ENCODE assay signal across 16 cellular contexts in genomic region chr11:66951927-66952337, GRCh38. TPM values are rescaled to one million over a fixed set of nuclear protein-coding genes. Genes with fewer than 3 reads are reported as not detected.
A peak's percentile ranks its signal among the peaks of the same experiment; 100 is the strongest.
DNase-seq lines count a peak whose midpoint lies in the region; ATAC-seq, FAIRE-seq and TF ChIP-seq lines count a peak whose summit lies in the region.
"Had no signal": no experiment of that assay in that cellular context is flagged by ENCODE, and none has a peak within 500 bp of the region (broad histone marks: within the 10 kb centered on the region; RNA-seq: fewer than 3 reads in every experiment).

No MANE protein-coding gene starts in this region.

- no peaks in the 10 kb centered on the region for H3K9me3 Mint-ChIP-seq in CD8-positive, alpha-beta T cell
- H3K9me3 Mint-ChIP-seq: HFFc6 had no signal

- no peak for FAIRE-seq in RCC 7860 (lab: Jason Lieb, UNC)

- H3K4me3 Mint-ChIP-seq in CD8-positive, alpha-beta T cell: no peak overlapping the region
- H3K4me3 Mint-ChIP-seq: activated CD8-positive, alpha-beta memory T cell treated with anti-CD3 and anti-CD28 coated beads, Interleukin-2, amount 10 ng/mL, durations not matched to agents 7 days and 5 days; HFFc6 had no signal

- H3K27ac Mint-ChIP-seq in CD8-positive, alpha-beta T cell: no peak overlapping the region
- H3K27ac Mint-ChIP-seq: activated CD8-positive, alpha-beta memory T cell treated with anti-CD3 and anti-CD28 coated beads, Interleukin-2, amount 10 ng/mL, durations not matched to agents 7 days and 5 days; HFFc6 had no signal

- H3K9me3 ChIP-seq in cardiac muscle cell (ENCODE audit: low read depth) (no peaks in the 10 kb centered on the region), heart left ventricle (no peaks in the 10 kb centered on the region)
- H3K9me3 ChIP-seq in CD8-positive, alpha-beta T cell (ENCODE audit: low read length): no peaks in the 10 kb centered on the region
- H3K9me3 ChIP-seq: esophagus squamous epithelium had no signal

- no peaks in the 10 kb centered on the region for H3K36me3 ChIP-seq in cardiac muscle cell
- no peaks in the 10 kb centered on the region for H3K36me3 ChIP-seq in heart left ventricle
- no peaks in the 10 kb centered on the region for H3K36me3 ChIP-seq in CD8-positive, alpha-beta T cell (ENCODE audit: insufficient read depth, low read length)

- CTCF ChIA-PET in CD8-positive, alpha-beta T cell (lab: Charles Lee): interaction anchor here (0.8 kb wide), 1 partner anchor 8 kb away, joined by 4 read pairs; no protein-coding TSS in a partner anchor

- ATAC-seq in heart left ventricle: no peak
- ATAC-seq in CD8-positive, alpha-beta T cell: no peak
- ATAC-seq in HG02588 (IDR thresholded peaks at IDR 0.05; ENCODE audit: unreplicated experiment): no peak
- ATAC-seq: activated CD8-positive, alpha-beta memory T cell treated with anti-CD3 and anti-CD28 coated beads, Interleukin-2, amount 10 ng/mL, durations not matched to agents 7 days and 5 days had no signal

- POLR2A ChIA-PET in CD8-positive, alpha-beta T cell (lab: Charles Lee): no interaction called here

- TF ChIP-seq POLR2A in heart left ventricle (IDR thresholded peaks at IDR 0.05): no peak

- TF ChIP-seq CTCF in cardiac muscle cell (IDR thresholded peaks at IDR 0.05; ENCODE audit: low read depth, low read length): no peak
- TF ChIP-seq CTCF in heart left ventricle (IDR thresholded peaks at IDR 0.05): no peak
- no peak for TF ChIP-seq CTCF in fibroblast of villous mesenchyme (IDR thresholded peaks at IDR 0.05; ENCODE audit: insufficient read depth, low read depth, low read length)
- TF ChIP-seq CTCF in CD8-positive, alpha-beta T cell (IDR thresholded peaks at IDR 0.05): no peak
- no peak for TF ChIP-seq CTCF in GM20000 (IDR thresholded peaks at IDR 0.05; ENCODE audit: extremely low read depth, missing control alignments)

- H3K36me3 Mint-ChIP-seq in CD8-positive, alpha-beta T cell: no peaks in the 10 kb centered on the region
- H3K36me3 Mint-ChIP-seq: activated CD8-positive, alpha-beta memory T cell treated with anti-CD3 and anti-CD28 coated beads, Interleukin-2, amount 10 ng/mL, durations not matched to agents 7 days and 5 days had no signal

- H3K4me1 Mint-ChIP-seq in CD8-positive, alpha-beta T cell (ENCODE audit: low read depth): peaks cover 3% of the 10 kb centered on the region

- 60 to 68% (median 65%) methylated on average over 7 of the region's 7 CpGs for WGBS in heart left ventricle, 4 donors

- no peaks in the 10 kb centered on the region for H3K4me1 ChIP-seq in cardiac muscle cell (ENCODE audit: low read depth)
- H3K4me1 ChIP-seq in heart left ventricle: peaks cover 0 to 3% (median 0%) of the 10 kb centered on the region in 12 donors
- H3K4me1 ChIP-seq in CD8-positive, alpha-beta T cell (ENCODE audit: insufficient read depth, low read length): no peaks in the 10 kb centered on the region

- H3K27me3 ChIP-seq in cardiac muscle cell (no peaks in the 10 kb centered on the region), heart left ventricle (no peaks in the 10 kb centered on the region)
- H3K27me3 ChIP-seq in CD8-positive, alpha-beta T cell (ENCODE audit: insufficient read depth, low read length): no peaks in the 10 kb centered on the region
- H3K27me3 ChIP-seq: esophagus squamous epithelium had no signal

- no peak overlapping the region for H3K4me3 ChIP-seq in cardiac muscle cell
- H3K4me3 ChIP-seq in heart left ventricle: no peak overlapping the region
- H3K4me3 ChIP-seq in fibroblast of villous mesenchyme (ENCODE audit: low read depth, low read length): no peak overlapping the region
- H3K4me3 ChIP-seq in CD8-positive, alpha-beta T cell (ENCODE audit: low read depth, low read length): no peak overlapping the region
- H3K4me3 ChIP-seq: esophagus squamous epithelium had no signal

- H3K27ac ChIP-seq in cardiac muscle cell (peak overlapping the region; percentile 18), heart left ventricle (no peak overlapping the region)
- no peak overlapping the region for H3K27ac ChIP-seq in CD8-positive, alpha-beta T cell (ENCODE audit: low read depth, low read length)
- H3K27ac ChIP-seq: esophagus squamous epithelium had no signal

- no peaks in the 10 kb centered on the region for H3K27me3 Mint-ChIP-seq in CD8-positive, alpha-beta T cell (ENCODE audit: low read depth)
- H3K27me3 Mint-ChIP-seq: activated CD8-positive, alpha-beta memory T cell treated with anti-CD3 and anti-CD28 coated beads, Interleukin-2, amount 10 ng/mL, durations not matched to agents 7 days and 5 days had no signal

- DNase-seq in cardiac muscle cell (ENCODE audit: low read depth in 1 of 2, low spot score in 1 of 2) (peak; percentile 45 to 48), heart left ventricle (no peak), NCI-H82 treated with DMSO at 0.1 percent for 48 hours (lab: John Stamatoyannopoulos, UW; ENCODE audit: unreplicated experiment) (peak; percentile 83), fibroblast of villous mesenchyme (ENCODE audit: low read depth) (peak; percentile 87), RCC 7860 (ENCODE audit: low spot score) (no peak), GM20000 (ENCODE audit: low spot score) (no peak)
- no peak for DNase-seq in CD8-positive, alpha-beta T cell
- DNase-seq: activated CD8-positive, alpha-beta memory T cell treated with anti-CD3 and anti-CD28 coated beads, Interleukin-2, amount 10 ng/mL, durations not matched to agents 7 days and 5 days; esophagus squamous epithelium; GDM1; HFFc6; kidney glomerular epithelial cell had no signal

- intact Hi-C loops in heart left ventricle (cut with DNase I): no loop called here
- intact Hi-C loops in CD8-positive, alpha-beta T cell (cut with DNase I, micrococcal nuclease): loop anchor here (10.0 kb wide), 2 partner anchors 103 to 357 kb away; partner anchors contain the start of genes CCDC87 (in 1 of the 2), CCS (in 1 of the 2) and RHOD (in 1 of the 2)

RNA-seq across cellular contexts. Expression of gene PC, which starts 6.3 kb away (rescaled TPM):
- 20.5 and 21.5 TPM in 2 replicates for total RNA-seq in cardiac muscle cell
- 24.1 and 30.7 TPM in 2 replicates for polyA plus RNA-seq in cardiac muscle cell
- 10 to 100 TPM in 7 of 9 donors, 1 to 10 TPM in 2; 2.6 to 22.4 (median 13.1) TPM for total RNA-seq in heart left ventricle
- 10 to 100 TPM; 11.7 to 20.3 TPM for polyA plus RNA-seq in heart left ventricle
- total RNA-seq in fibroblast of villous mesenchyme: 11.7 and 12.6 TPM in 2 replicates
- total RNA-seq in CD8-positive, alpha-beta T cell: 1 to 10 TPM; 4.4 to 4.5 TPM

RNA-seq across cellular contexts. Expression of gene C11orf86, which starts 23.2 kb away (rescaled TPM):
- not detected in 2 replicates for total RNA-seq in cardiac muscle cell
- polyA plus RNA-seq in cardiac muscle cell: not detected in 2 replicates
- not detected for total RNA-seq in heart left ventricle
- polyA plus RNA-seq in heart left ventricle: not detected
- not detected in 2 replicates for total RNA-seq in fibroblast of villous mesenchyme
- total RNA-seq in CD8-positive, alpha-beta T cell: not detected
- total RNA-seq: activated CD8-positive, alpha-beta memory T cell treated with anti-CD3 and anti-CD28 coated beads, Interleukin-2, amount 10 ng/mL, durations not matched to agents 7 days and 5 days; esophagus squamous epithelium; HFFc6; NCI-H460; posterior vena cava; T-helper 2 cell treated with Interferon-gamma antibody and Interleukin-4, amounts not matched to agents 100 ng/mL and 5 ng/mL, for 36 hours had no signal

Comparison
In these comparisons a context has a peak if more than half of its experiments do, and no peak if none do; other contexts are left out.
1. DNase-seq: peak in cardiac muscle cell (2 of 2), NCI-H82 treated with DMSO at 0.1 percent for 48 hours (single experiment) and fibroblast of villous mesenchyme (single experiment); none in heart left ventricle (0 of 5), RCC 7860 (single experiment), CD8-positive, alpha-beta T cell (0 of 7) and GM20000 (single experiment).
2. intact Hi-C loops: an anchor here in CD8-positive, alpha-beta T cell (10.0 kb wide); none called in heart left ventricle.